11 cellular contexts compared by ENCODE assay signal in genomic region chr5:41848983-41849382, GRCh38.
"Had no signal": no experiment of that assay in that cellular context is flagged by ENCODE, and none has a peak within 500 bp of the region (broad histone marks: within the 10 kb centered on the region; RNA-seq: fewer than 3 reads in every experiment).

No MANE protein-coding gene starts in this region.

- H3K9me3 Mint-ChIP-seq: HFFc6 had no signal

- H3K27ac ChIP-seq: GM23248 had no signal

- H3K4me1 ChIP-seq: HAP-1 had no signal

- FAIRE-seq: H1, H54 had no signal

- H3K4me1 Mint-ChIP-seq: GM23338, H9 had no signal

- DNase-seq: GM23248, GOT3, H7, H9, HCEC 1CT, HFFc6 had no signal

- H3K4me2 ChIP-seq: GM23338 had no signal

- H2AFZ ChIP-seq: GM23248, GM23338 had no signal

- H3K27ac Mint-ChIP-seq: GM23338, H9, HFFc6 had no signal

- H3K4me3 ChIP-seq: GM23248, GM23338, HAP-1 had no signal

- H3K9ac ChIP-seq: GM23248 had no signal

- H3K4me3 Mint-ChIP-seq: GM23338, H9, HFFc6 had no signal

- H3K9me3 ChIP-seq: HAP-1 had no signal

- ATAC-seq: GM23338, HCT116 had no signal
